Comparison of ENCODE assay signal across 13 cellular contexts in genomic region chr17:21689604-21690003, GRCh38. TPM values are rescaled to one million over a fixed set of nuclear protein-coding genes. Genes with fewer than 3 reads are reported as not detected.
DNase-seq lines count a peak whose midpoint lies in the region; ATAC-seq and TF ChIP-seq lines count a peak whose summit lies in the region.
"Had no signal": no experiment of that assay in that cellular context is flagged by ENCODE, and none has a peak within 500 bp of the region (broad histone marks: within the 10 kb centered on the region; RNA-seq: fewer than 3 reads in every experiment).

No MANE protein-coding gene starts in this region.

- TF ChIP-seq POLR2A in gastrocnemius medialis (IDR thresholded peaks at IDR 0.05): no peak

- H3K27ac ChIP-seq in fibroblast of lung (ENCODE audit: insufficient read depth, low read length) (no peak overlapping the region), gastrocnemius medialis (no peak overlapping the region)
- H3K27ac ChIP-seq: ascending aorta, SK-N-MC had no signal

- no peaks in the 10 kb centered on the region for H4K20me1 ChIP-seq in fibroblast of lung (ENCODE audit: control insufficient read depth, extremely low read depth, insufficient read depth, low read length)

- in situ Hi-C loops in G401 (cut with HindIII; ENCODE audit: low sequenced_read_pairs) (no loop called here), gastrocnemius medialis (cut with MboI; ENCODE audit: low sequenced_read_pairs in 4 of 4) (no loop called here)

- no peaks in the 10 kb centered on the region for H3K4me1 ChIP-seq in fibroblast of lung (ENCODE audit: control insufficient read depth, extremely low read depth, insufficient read depth, low read length)
- H3K4me1 ChIP-seq in gastrocnemius medialis: no peaks in the 10 kb centered on the region
- H3K4me1 ChIP-seq: ascending aorta had no signal

- H3K27me3 ChIP-seq in fibroblast of lung (ENCODE audit: control insufficient read depth, insufficient read depth, low read length) (no peaks in the 10 kb centered on the region), gastrocnemius medialis (no peaks in the 10 kb centered on the region)
- H3K27me3 ChIP-seq: ascending aorta had no signal

- DNase-seq in G401 (ENCODE audit: low spot score): peak; percentile 41
- peak; percentile 85 for DNase-seq in RKO (ENCODE audit: low spot score)
- peak; percentile 81 to 88 for DNase-seq in fibroblast of lung (ENCODE audit: low read depth in 2 of 2)
- no peak for DNase-seq in gastrocnemius medialis
- DNase-seq in NCI-H2081 (lab: John Stamatoyannopoulos, UW): no peak
- DNase-seq in HuH-7 (ENCODE audit: low spot score): no peak
- no peak for DNase-seq in NCI-H1694 (lab: John Stamatoyannopoulos, UW)
- DNase-seq: activated CD4-positive, alpha-beta memory T cell treated with anti-CD3 and anti-CD28 coated beads for 36 hours had no signal

- H3K36me3 ChIP-seq in fibroblast of lung (ENCODE audit: control insufficient read depth, insufficient read depth, low read length) (no peaks in the 10 kb centered on the region), gastrocnemius medialis (no peaks in the 10 kb centered on the region)
- H3K36me3 ChIP-seq: ascending aorta had no signal

- TF ChIP-seq CTCF in fibroblast of lung (conservative IDR thresholded peaks at IDR 0.05 in 1 of 2, IDR thresholded peaks at IDR 0.05 in 1 of 2; ENCODE audit: low read depth in 1 of 2, low read length in 2 of 2) (no peak), gastrocnemius medialis (IDR thresholded peaks at IDR 0.05 in 4 of 5, conservative IDR thresholded peaks at IDR 0.05 in 1 of 5) (no peak)

- H3K9me3 ChIP-seq in fibroblast of lung (ENCODE audit: control insufficient read depth, insufficient read depth, low read depth, low read length) (no peaks in the 10 kb centered on the region), gastrocnemius medialis (no peaks in the 10 kb centered on the region)
- H3K9me3 ChIP-seq: ascending aorta had no signal

- H3K4me3 ChIP-seq in fibroblast of lung (replicated peaks in 1 of 4; ENCODE audit: control extremely low read depth in 1 of 4, insufficient read depth in 1 of 4, low read depth in 3 of 4, low read length in 4 of 4): no peak overlapping the region
- no peak overlapping the region for H3K4me3 ChIP-seq in gastrocnemius medialis
- H3K4me3 ChIP-seq: ascending aorta, SK-N-MC had no signal

- no peaks in the 10 kb centered on the region for H3K79me2 ChIP-seq in fibroblast of lung (ENCODE audit: control insufficient read depth, insufficient read depth, low read length)

- intact Hi-C loops in gastrocnemius medialis (cut with DNase I; ENCODE audit: low total_unique reads): no loop called here

- H2AFZ ChIP-seq in fibroblast of lung (ENCODE audit: low read length): no peak overlapping the region

- H3K9ac ChIP-seq in fibroblast of lung (ENCODE audit: insufficient read depth, low read length): no peak overlapping the region

- H3K4me2 ChIP-seq in fibroblast of lung (ENCODE audit: extremely low read depth, insufficient read depth, low read length): no peak overlapping the region

- ATAC-seq in gastrocnemius medialis: peak; percentile 49 to 51
- ATAC-seq in HG03342 (IDR thresholded peaks at IDR 0.05; ENCODE audit: unreplicated experiment): no peak

RNA-seq across cellular contexts. Expression of gene KCNJ18, which starts 2.7 kb away (rescaled TPM):
- total RNA-seq in G401 (2014; rRNA removed; shearing (Covaris generic)): not detected in 2 replicates
- total RNA-seq in fibroblast of lung: not detected in 2 replicates
- polyA plus RNA-seq in fibroblast of lung: not detected in 2 replicates
- not detected in 2 replicates for polyA plus RNA-seq in fibroblast of lung (2012)
- not detected in 2 replicates for polyA minus RNA-seq in fibroblast of lung (ENCODE audit: low replicate concordance)
- total RNA-seq in gastrocnemius medialis: not detected
- total RNA-seq: activated CD4-positive, alpha-beta memory T cell treated with anti-CD3 and anti-CD28 coated beads for 36 hours; ascending aorta; neural crest cell; urinary bladder had no signal
- polyA plus RNA-seq: urinary bladder had no signal

Comparison
In these comparisons a context has a peak if more than half of its experiments do, and no peak if none do; other contexts are left out.
1. DNase-seq: peak in G401 (single experiment), RKO (single experiment) and fibroblast of lung (2 of 2); none in gastrocnemius medialis (0 of 2), NCI-H2081 (0 of 2), HuH-7 (single experiment) and NCI-H1694 (single experiment).